Comparison of ENCODE assay signal across 10 cellular contexts in the genomic region with DNA sequence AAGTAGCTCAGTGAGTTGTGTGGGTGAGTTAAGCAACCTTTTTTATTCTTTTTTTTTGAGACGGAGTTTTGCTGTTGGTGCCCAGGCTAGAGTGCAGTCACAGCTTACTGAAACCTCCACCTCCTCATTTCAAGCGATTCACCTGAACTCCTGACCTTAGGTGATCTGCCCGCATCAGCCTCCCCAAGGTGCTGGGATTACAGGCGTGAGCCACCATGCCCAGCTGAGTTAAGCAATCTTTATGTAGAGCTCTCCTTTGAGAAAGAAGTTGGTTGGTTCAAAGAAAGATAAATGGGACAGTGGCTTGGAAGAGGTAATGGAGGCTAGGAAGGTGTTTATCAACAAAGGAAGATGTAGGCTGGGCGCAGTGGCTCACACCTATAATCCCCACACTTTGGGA. TPM values are rescaled to one million over a fixed set of nuclear protein-coding genes. Genes with fewer than 3 reads are reported as not detected.
DNase-seq lines count a peak whose midpoint lies in the region; ATAC-seq and TF ChIP-seq lines count a peak whose summit lies in the region.
"Had no signal": no experiment of that assay in that cellular context is flagged by ENCODE, and none has a peak within 500 bp of the region (broad histone marks: within the 10 kb centered on the region; RNA-seq: fewer than 3 reads in every experiment).

No MANE protein-coding gene starts in this region.

- H3K9me2 ChIP-seq in Karpas-422 (replicated peaks; ENCODE audit: insufficient read depth, low read length): no peaks in the 10 kb centered on the region

- H4K20me1 ChIP-seq in Karpas-422 (ENCODE audit: insufficient read depth, low read depth, low read length): peaks cover 76% of the 10 kb centered on the region
- peaks cover 51% of the 10 kb centered on the region for H4K20me1 ChIP-seq in mammary epithelial cell (ENCODE audit: insufficient read depth, low read length)

- H3K36me3 ChIP-seq in Caco-2 (ENCODE audit: control insufficient read depth, insufficient read depth, low read length): no peaks in the 10 kb centered on the region; the same call in none of the 2 replicates
- H3K36me3 ChIP-seq in Karpas-422 (ENCODE audit: insufficient read depth, low read length): peaks cover 51% of the 10 kb centered on the region
- peaks cover 43% of the 10 kb centered on the region for H3K36me3 ChIP-seq in mammary epithelial cell (ENCODE audit: insufficient read depth, low read length)
- peaks cover 2 to 4% of the 10 kb centered on the region in 2 donors for H3K36me3 ChIP-seq in lung (ENCODE audit: control insufficient read depth in 2 of 2, insufficient read depth in 2 of 2, low read length in 2 of 2)

- no peak overlapping the region for H2AFZ ChIP-seq in Karpas-422 (ENCODE audit: low read length)
- H2AFZ ChIP-seq in mammary epithelial cell (ENCODE audit: low read depth, low read length): no peak overlapping the region
- H2AFZ ChIP-seq: parathyroid adenoma had no signal

- H3K79me2 ChIP-seq in Karpas-422 (ENCODE audit: low read length) (peaks cover 85% of the 10 kb centered on the region), mammary epithelial cell (ENCODE audit: insufficient read depth, low read length) (peaks cover 82% of the 10 kb centered on the region)

- ATAC-seq in lung (ENCODE audit: insufficient read depth, low FRiP score): no peak
- no peak for ATAC-seq in HG02852 (IDR thresholded peaks at IDR 0.05; ENCODE audit: unreplicated experiment)
- ATAC-seq in foreskin keratinocyte: no peak

- H3K9ac ChIP-seq in Karpas-422 (ENCODE audit: low read length) (peak overlapping the region; percentile 82), mammary epithelial cell (ENCODE audit: insufficient read depth, low read length) (peak overlapping the region; percentile 39)
- H3K9ac ChIP-seq: parathyroid adenoma had no signal

- H3K4me3 Mint-ChIP-seq in Caco-2 (ENCODE audit: unreplicated experiment): peak overlapping the region; percentile 36

- POLR2A ChIA-PET in Caco-2 (lab: Charles Lee): no interaction called here

- no peak overlapping the region for H3K27ac Mint-ChIP-seq in Caco-2 (ENCODE audit: unreplicated experiment)

- BruUV-seq in Caco-2 (replicated peaks; lab: Mats Ljungman, UMichigan) (no TSS peak), mammary epithelial cell (replicated peaks; lab: Mats Ljungman, UMichigan) (no TSS peak)

- peak overlapping the region; percentile 15; the same call in 1 of the 2 replicates for H3K27ac ChIP-seq in Karpas-422 (ENCODE audit: low read length)
- no peak overlapping the region for H3K27ac ChIP-seq in mammary epithelial cell (ENCODE audit: insufficient read depth, low read depth, low read length)
- H3K27ac ChIP-seq in lung (ENCODE audit: low read depth in 1 of 2, low read length in 1 of 2): no peak overlapping the region
- no peak overlapping the region for H3K27ac ChIP-seq in foreskin keratinocyte
- H3K27ac ChIP-seq: parathyroid adenoma had no signal

- CTCF ChIA-PET in Caco-2 (lab: Charles Lee): interaction anchor here (0.9 kb wide), 1 partner anchor 200 kb away, joined by 4 read pairs; no protein-coding TSS in a partner anchor
- CTCF ChIA-PET in mammary epithelial cell (lab: Charles Lee; ENCODE audit: low non-redundant PET): no interaction called here

- H3K4me3 ChIP-seq in Caco-2 (ENCODE audit: low read depth, low read length) (no peak overlapping the region), Karpas-422 (ENCODE audit: low read length) (peak overlapping the region; percentile 85), mammary epithelial cell (replicated peaks in 1 of 3; ENCODE audit: insufficient read depth in 1 of 3, low read depth in 2 of 3, low read length in 3 of 3) (peak overlapping the region; percentile 4 to 98 (median 84)), lung (peak overlapping the region; percentile 43)

- H3K4me2 ChIP-seq in Karpas-422 (ENCODE audit: low read depth, low read length, poor library complexity, severe bottlenecking) (peak overlapping the region; percentile 96), mammary epithelial cell (ENCODE audit: insufficient read depth, low read depth, low read length) (peak overlapping the region; percentile 89)

- peaks cover 45% of the 10 kb centered on the region for H3K36me3 Mint-ChIP-seq in Caco-2 (ENCODE audit: insufficient read depth, unreplicated experiment)

- H3K9me3 ChIP-seq in Caco-2: peaks cover under 1% of the 10 kb centered on the region
- no peaks in the 10 kb centered on the region for H3K9me3 ChIP-seq in Karpas-422 (ENCODE audit: low read length)
- no peaks in the 10 kb centered on the region for H3K9me3 ChIP-seq in mammary epithelial cell (replicated peaks; ENCODE audit: insufficient read depth, low read length)
- H3K9me3 ChIP-seq in lung (ENCODE audit: control insufficient read depth in 2 of 2, insufficient read depth in 1 of 2, low read length in 1 of 2): peaks cover 0 to 1% of the 10 kb centered on the region in 2 donors

- intact Hi-C loops in Caco-2 (cut with micrococcal nuclease; ENCODE audit: unreplicated experiment): no loop called here
- intact Hi-C loops in mammary epithelial cell (cut with micrococcal nuclease): no loop called here
- intact Hi-C loops in head of caudate nucleus (cut with DNase I): no loop called here

- dilution Hi-C loops in mammary epithelial cell (cut with HindIII; ENCODE audit: low sequenced_read_pairs): no loop called here

- TF ChIP-seq CTCF in Caco-2 (IDR thresholded peaks at IDR 0.05; ENCODE audit: insufficient read depth in 1 of 2, low read depth in 1 of 2, low read length in 1 of 2, severe bottlenecking in 1 of 2, unreplicated experiment in 1 of 2): no peak
- TF ChIP-seq CTCF in mammary epithelial cell (conservative IDR thresholded peaks at IDR 0.05 in 1 of 2, IDR thresholded peaks at IDR 0.05 in 1 of 2; ENCODE audit: extremely low read depth in 1 of 2, insufficient read depth in 1 of 2, low read depth in 1 of 2, low read length in 2 of 2): no peak
- no peak for TF ChIP-seq CTCF in lung (IDR thresholded peaks at IDR 0.05; ENCODE audit: control extremely low read depth, extremely low read depth)
- no peak for TF ChIP-seq CTCF in foreskin keratinocyte (conservative IDR thresholded peaks at IDR 0.05)

- H3K4me1 ChIP-seq in Caco-2 (peaks cover 28% of the 10 kb centered on the region), Karpas-422 (ENCODE audit: low read length) (peaks cover 80% of the 10 kb centered on the region), mammary epithelial cell (ENCODE audit: insufficient read depth, low read length) (peaks cover 36% of the 10 kb centered on the region), lung (ENCODE audit: control insufficient read depth in 2 of 2, insufficient read depth in 2 of 2, low read length in 2 of 2) (peaks cover 3 to 17% of the 10 kb centered on the region in 2 donors), foreskin keratinocyte (peaks cover 29% of the 10 kb centered on the region)

- 83% methylated on average over 4 of the region's 5 CpGs for WGBS in mammary epithelial cell (ENCODE audit: low coverage, missing lambda C conversion rate)
- WGBS in lung, 2 donors: 76 to 79% methylated on average over 5 of the region's 5 CpGs

- in situ Hi-C loops in mammary epithelial cell (cut with MboI; ENCODE audit: low sequenced_read_pairs in 2 of 2): loop anchor here in 1 of 2 donors (25.0 kb wide), 1 partner anchor 132 kb away; no protein-coding TSS in a partner anchor

- H3K4me1 Mint-ChIP-seq in Caco-2 (ENCODE audit: low read depth, unreplicated experiment): peaks cover 29% of the 10 kb centered on the region

- DNase-seq in Caco-2: no peak
- DNase-seq in Karpas-422: no peak
- no peak for DNase-seq in mammary epithelial cell
- no peak for DNase-seq in lung (ENCODE audit: low spot score)
- DNase-seq in head of caudate nucleus: no peak
- DNase-seq in foreskin keratinocyte: no peak
- DNase-seq in NCI-H1417 treated with DMSO at 0.1 percent for 48 hours (lab: John Stamatoyannopoulos, UW): no peak
- DNase-seq: NCI-H1092 had no signal

- H3K27me3 ChIP-seq in Caco-2 (replicated peaks; ENCODE audit: control insufficient read depth, insufficient read depth, low read length): no peaks in the 10 kb centered on the region
- H3K27me3 ChIP-seq in Karpas-422 (ENCODE audit: low read length): no peaks in the 10 kb centered on the region
- H3K27me3 ChIP-seq in mammary epithelial cell (ENCODE audit: insufficient read depth, low read length): no peaks in the 10 kb centered on the region
- H3K27me3 ChIP-seq in lung (ENCODE audit: control insufficient read depth, insufficient read depth): no peaks in the 10 kb centered on the region
- H3K27me3 ChIP-seq in foreskin keratinocyte: no peaks in the 10 kb centered on the region

- no peaks in the 10 kb centered on the region for H3K27me3 Mint-ChIP-seq in Caco-2 (ENCODE audit: insufficient read depth, unreplicated experiment)

- no peaks in the 10 kb centered on the region for H3K9me3 Mint-ChIP-seq in Caco-2 (ENCODE audit: unreplicated experiment)

RNA-seq across cellular contexts. Expression of a gene that starts 3.2 kb away (rescaled TPM):
- total RNA-seq in Caco-2 (2022) (80.5 and 91.1 TPM in 2 replicates), mammary epithelial cell (100 to 1,000 TPM; 284 to 459 TPM), lung (100 to 1,000 TPM; 135 to 257 TPM), foreskin keratinocyte (421 and 453 TPM in 2 replicates)
- 158 and 345 TPM in 2 replicates for total RNA-seq in Karpas-422 (2014; rRNA removed; shearing (Covaris generic); ENCODE audit: low replicate concordance)
- polyA plus RNA-seq in mammary epithelial cell (248 TPM), lung (100 to 1,000 TPM; 164 to 186 TPM), foreskin keratinocyte (264 and 345 TPM in 2 replicates)
- polyA minus RNA-seq in mammary epithelial cell: 297 TPM

RNA-seq across cellular contexts. Expression of a gene that starts 48.1 kb away (rescaled TPM):
- total RNA-seq in Caco-2 (2022) (4.6 and 5.9 TPM in 2 replicates), mammary epithelial cell (10 to 100 TPM; 10.0 to 19.8 TPM), lung (100 to 1,000 TPM in 1 of 2 donors, 10 to 100 TPM in 1; 17.1 to 135 TPM), foreskin keratinocyte (0.75 and 0.95 TPM in 2 replicates)
- total RNA-seq in Karpas-422 (2014; rRNA removed; shearing (Covaris generic); ENCODE audit: low replicate concordance): not detected in 2 replicates
- polyA plus RNA-seq in mammary epithelial cell (8.3 TPM), lung (10 to 100 TPM in 1 of 2 donors, 1 to 10 TPM in 1; 6.6 to 11.5 TPM), foreskin keratinocyte (0.53 and 0.74 TPM in 2 replicates)
- polyA minus RNA-seq in mammary epithelial cell: 3.9 TPM
